7 cellular contexts compared by ENCODE assay signal in the genomic region with DNA sequence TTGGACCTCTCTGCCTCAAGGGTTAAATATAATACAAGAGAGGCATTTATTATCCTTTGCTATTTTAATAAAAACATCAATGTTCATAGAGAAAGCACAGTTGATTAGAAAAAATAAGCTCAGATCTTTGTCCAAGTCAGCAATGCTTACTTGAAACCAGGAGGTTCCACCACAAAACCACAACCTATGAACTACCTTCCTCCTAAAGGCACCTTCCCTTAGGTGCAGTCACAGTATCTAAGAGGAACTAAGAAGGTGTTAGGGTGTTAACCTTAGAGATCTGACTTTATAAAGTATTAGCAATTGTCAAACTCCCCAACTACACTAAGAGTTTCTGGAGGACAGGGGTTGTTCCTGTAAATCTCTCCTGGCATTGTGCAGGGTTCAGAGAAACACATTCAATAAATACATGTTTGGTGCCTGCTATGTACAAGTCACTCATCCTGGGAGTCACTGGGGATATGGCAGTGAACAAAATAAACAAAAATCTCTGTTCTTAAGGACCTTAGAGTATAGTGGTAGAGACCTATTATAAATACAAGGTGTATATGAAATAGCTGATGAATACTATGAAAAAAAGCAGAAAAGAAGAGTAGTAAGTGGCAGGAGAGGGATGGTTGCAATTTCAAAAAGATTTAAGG.
DNase-seq lines count a peak whose midpoint lies in the region; ATAC-seq lines count a peak whose summit lies in the region.

No MANE protein-coding gene starts in this region.

- no peaks in the 10 kb centered on the region for H3K36me3 Mint-ChIP-seq in memory B cell

- ATAC-seq in GM18870 (IDR thresholded peaks at IDR 0.05; ENCODE audit: unreplicated experiment) (peak; percentile 76), GM21529 (IDR thresholded peaks at IDR 0.05; ENCODE audit: unreplicated experiment) (peak; percentile 78), HG03460 (IDR thresholded peaks at IDR 0.05; ENCODE audit: unreplicated experiment) (peak; percentile 71), memory B cell (ENCODE audit: low read depth) (peak; percentile 95)

- peak in 1 of 2 donors; percentile 53 for DNase-seq in memory B cell (ENCODE audit: low spot score in 2 of 2)
- DNase-seq in NCI-H2029 (lab: John Stamatoyannopoulos, UW): no peak
- no peak for DNase-seq in T-helper 9 cell
- DNase-seq in NCI-H2196 (lab: John Stamatoyannopoulos, UW; ENCODE audit: unreplicated experiment): no peak

- peak overlapping the region; percentile 2 for H3K4me3 Mint-ChIP-seq in memory B cell

- H3K9me3 Mint-ChIP-seq in memory B cell: no peaks in the 10 kb centered on the region

- peaks cover 27% of the 10 kb centered on the region for H3K4me1 Mint-ChIP-seq in memory B cell

- H3K27ac Mint-ChIP-seq in memory B cell: peak overlapping the region; percentile 94

- no peaks in the 10 kb centered on the region for H3K27me3 Mint-ChIP-seq in memory B cell
